ENCODE assay signal across 20 cellular contexts in the genomic region with DNA sequence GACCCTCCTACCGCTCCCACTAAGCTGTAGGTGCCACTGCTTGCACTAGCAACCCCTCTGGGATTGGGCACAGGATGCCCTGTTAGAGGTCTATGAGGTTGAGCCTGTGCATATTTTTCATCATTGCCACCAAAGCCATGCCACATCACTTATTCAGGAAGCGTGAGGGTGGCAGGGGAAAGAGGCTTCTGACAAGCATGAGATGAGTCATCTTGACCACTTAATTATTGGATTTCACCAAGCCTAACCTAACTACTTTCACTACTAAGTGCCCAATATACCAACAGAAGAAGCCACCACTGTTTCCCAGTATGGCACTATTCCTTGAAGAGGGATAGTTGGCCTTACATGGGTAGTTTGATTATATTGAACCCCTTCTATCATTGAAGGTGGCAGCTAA.
"Had no signal": no experiment of that assay in that cellular context is flagged by ENCODE, and none has a peak within 500 bp of the region (broad histone marks: within the 10 kb centered on the region; RNA-seq: fewer than 3 reads in every experiment).

No MANE protein-coding gene starts in this region.

- H3K4me1 Mint-ChIP-seq: naive thymus-derived CD4-positive, alpha-beta T cell; stimulated activated naive B cell treated with anti-CD40 and anti-IgM and Interleukin-4, amounts not matched to agents 10 μg/mL and 1 μg/mL and 100 μg/mL, for 72 hours; stimulated activated naive CD8-positive, alpha-beta T cell treated with anti-CD3 and anti-CD28 coated beads, Interleukin-15, amount 100 ng/mL, for 72 hours had no signal

- H3K9me3 ChIP-seq: psoas muscle, testis, tibial nerve, upper lobe of right lung, vagina had no signal

- ATAC-seq: naive thymus-derived CD4-positive, alpha-beta T cell; psoas muscle; sciatic nerve; stimulated activated naive B cell treated with anti-CD40 and anti-IgM and Interleukin-4, amounts not matched to agents 10 μg/mL and 1 μg/mL and 100 μg/mL, for 72 hours; stimulated activated naive CD8-positive, alpha-beta T cell treated with anti-CD3 and anti-CD28 coated beads, Interleukin-15, amount 100 ng/mL, for 72 hours; upper lobe of right lung had no signal

- H3K4me3 Mint-ChIP-seq: endodermal cell; naive thymus-derived CD4-positive, alpha-beta T cell; nephron progenitor cell; stimulated activated naive B cell treated with anti-CD40 and anti-IgM and Interleukin-4, amounts not matched to agents 10 μg/mL and 1 μg/mL and 100 μg/mL, for 72 hours; stimulated activated naive CD8-positive, alpha-beta T cell treated with anti-CD3 and anti-CD28 coated beads, Interleukin-15, amount 100 ng/mL, for 72 hours had no signal

- H3K27me3 ChIP-seq: testis, tibial nerve, upper lobe of right lung, vagina had no signal

- H3K4me3 ChIP-seq: psoas muscle, skin epidermis, testis, tibial nerve, upper lobe of right lung, vagina had no signal

- H3K36me3 ChIP-seq: tibial nerve, upper lobe of right lung, vagina had no signal

- H3K27ac ChIP-seq: psoas muscle, skin epidermis, testis, tibial nerve, upper lobe of right lung, vagina had no signal

- H3K36me3 Mint-ChIP-seq: naive thymus-derived CD4-positive, alpha-beta T cell; stimulated activated naive B cell treated with anti-CD40 and anti-IgM and Interleukin-4, amounts not matched to agents 10 μg/mL and 1 μg/mL and 100 μg/mL, for 72 hours had no signal

- H3K4me1 ChIP-seq: psoas muscle, testis, tibial nerve, upper lobe of right lung, vagina had no signal

- H3K27me3 Mint-ChIP-seq: naive thymus-derived CD4-positive, alpha-beta T cell; stimulated activated naive B cell treated with anti-CD40 and anti-IgM and Interleukin-4, amounts not matched to agents 10 μg/mL and 1 μg/mL and 100 μg/mL, for 72 hours; stimulated activated naive CD8-positive, alpha-beta T cell treated with anti-CD3 and anti-CD28 coated beads, Interleukin-15, amount 100 ng/mL, for 72 hours had no signal

- H3K9me3 Mint-ChIP-seq: endodermal cell, nephron progenitor cell had no signal

- DNase-seq: effector CD4-positive, alpha-beta T cell; endodermal cell; erythroblast; foreskin melanocyte; head of caudate nucleus; hippocampal formation; mesendoderm; naive thymus-derived CD4-positive, alpha-beta T cell; nephron progenitor cell; psoas muscle; stimulated activated CD4-positive, alpha-beta T cell treated with anti-CD3 and anti-CD28 coated beads, Interleukin-2, amount 100 ng/mL, for 24 hours; stimulated activated CD4-positive, alpha-beta T cell treated with anti-CD3 and anti-CD28 coated beads, Interleukin-4, amount 100 ng/mL, for 4 hours; stimulated activated naive B cell treated with anti-CD40 and anti-IgM and Interleukin-4, amounts not matched to agents 10 μg/mL and 1 μg/mL and 100 μg/mL, for 72 hours; stimulated activated naive CD8-positive, alpha-beta T cell treated with anti-CD3 and anti-CD28 coated beads, Interleukin-15, amount 100 ng/mL, for 72 hours; testis; upper lobe of right lung had no signal

- H3K27ac Mint-ChIP-seq: endodermal cell; naive thymus-derived CD4-positive, alpha-beta T cell; nephron progenitor cell; stimulated activated naive B cell treated with anti-CD40 and anti-IgM and Interleukin-4, amounts not matched to agents 10 μg/mL and 1 μg/mL and 100 μg/mL, for 72 hours; stimulated activated naive CD8-positive, alpha-beta T cell treated with anti-CD3 and anti-CD28 coated beads, Interleukin-15, amount 100 ng/mL, for 72 hours had no signal
